ENCODE assay signal across 7 cellular contexts in the genomic region with DNA sequence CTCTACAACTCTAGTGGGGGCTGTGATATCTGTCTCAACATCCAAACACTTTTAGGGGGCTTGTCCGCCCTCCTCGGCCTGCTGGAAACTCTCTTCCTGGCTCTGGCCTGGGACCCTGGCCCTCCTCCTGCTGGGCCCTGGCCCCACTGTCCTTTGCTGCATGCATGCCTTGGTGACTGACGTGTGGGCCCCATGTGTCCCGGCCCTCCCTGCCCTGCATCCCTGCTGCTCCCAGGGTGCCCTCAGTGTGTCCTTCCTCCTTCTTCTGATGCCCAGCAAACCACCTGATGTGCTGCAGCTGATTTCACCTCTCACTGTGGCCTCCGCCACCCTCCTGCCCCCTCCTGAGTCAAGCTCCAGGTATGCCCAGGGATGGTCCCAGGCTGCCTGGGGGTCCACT.
"Had no signal": no experiment of that assay in that cellular context is flagged by ENCODE, and none has a peak within 500 bp of the region (broad histone marks: within the 10 kb centered on the region; RNA-seq: fewer than 3 reads in every experiment).

No MANE protein-coding gene starts in this region.

- ATAC-seq: GM23338, K562 had no signal

- H3K9me3 Mint-ChIP-seq: GM23338, H9 had no signal

- H3K4me3 Mint-ChIP-seq: GM23338, H9, HFFc6 had no signal

- DNase-seq: H9, HCEC 1CT, HFFc6, IMR-90, KG1 had no signal

- H2AFZ ChIP-seq: GM23338 had no signal

- H3K4me3 ChIP-seq: GM23338, K562 had no signal

- H3K4me2 ChIP-seq: GM23338 had no signal

- H3K27ac Mint-ChIP-seq: GM23338, HFFc6 had no signal
